ENCODE assay signal across 8 cellular contexts in the genomic region with DNA sequence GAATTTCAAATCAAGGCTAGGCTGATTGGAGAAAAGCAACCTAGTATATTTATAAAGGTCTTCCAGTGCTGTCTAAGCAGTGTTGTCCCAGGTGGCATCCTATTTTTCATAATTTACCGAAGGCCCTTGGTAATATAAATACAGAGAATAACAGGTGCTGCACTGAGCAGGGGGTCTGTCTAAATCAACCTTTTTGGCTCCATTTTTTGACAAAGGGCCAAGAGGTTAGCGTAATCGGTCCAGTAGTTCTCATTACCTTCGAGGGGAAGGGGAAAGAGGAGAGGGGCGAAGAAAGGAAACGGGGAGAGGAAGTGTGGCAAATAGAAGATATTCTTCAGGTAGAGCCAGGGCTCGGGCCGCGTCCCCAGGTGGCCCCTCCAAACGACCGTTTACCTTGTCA. TPM values are rescaled to one million over a fixed set of nuclear protein-coding genes. Genes with fewer than 3 reads are reported as not detected.
DNase-seq lines count a peak whose midpoint lies in the region; ATAC-seq and TF ChIP-seq lines count a peak whose summit lies in the region.

No MANE protein-coding gene starts in this region.

- TF ChIP-seq POLR2A in testis (IDR thresholded peaks at IDR 0.05), result no peak

- 0 to 2% methylated on average over 11 of the region's 11 CpGs for WGBS in testis, 2 donors

- TF ChIP-seq RAD21 in Ishikawa (IDR thresholded peaks at IDR 0.05; ENCODE audit: low read depth), result no peak

- no peaks in the 10 kb centered on the region for H3K27me3 ChIP-seq in ascending aorta
- no peaks in the 10 kb centered on the region for H3K27me3 ChIP-seq in kidney epithelial cell (ENCODE audit: control insufficient read depth, insufficient read depth, low read length)
- no peaks in the 10 kb centered on the region for H3K27me3 ChIP-seq in testis

- H3K4me1 Mint-ChIP-seq in stimulated activated naive CD8-positive, alpha-beta T cell treated with anti-CD3 and anti-CD28 coated beads, Interleukin-15, Interleukin-2, amounts not matched to agents 100 ng/mL and 50 ng/mL, for 24 hours (ENCODE audit: low read depth), result peaks cover 46% of the 10 kb centered on the region

- peaks cover 15% of the 10 kb centered on the region for H3K36me3 Mint-ChIP-seq in stimulated activated naive CD8-positive, alpha-beta T cell treated with anti-CD3 and anti-CD28 coated beads, Interleukin-15, Interleukin-2, amounts not matched to agents 100 ng/mL and 50 ng/mL, for 24 hours (ENCODE audit: low read depth)

- H3K9me3 ChIP-seq in ascending aorta (no peaks in the 10 kb centered on the region), testis (no peaks in the 10 kb centered on the region)

- peak overlapping the region; percentile 93 for H3K27ac Mint-ChIP-seq in stimulated activated naive CD8-positive, alpha-beta T cell treated with anti-CD3 and anti-CD28 coated beads, Interleukin-15, Interleukin-2, amounts not matched to agents 100 ng/mL and 50 ng/mL, for 24 hours

- H3K27ac ChIP-seq in ascending aorta (peak overlapping the region; percentile 90 to 100), testis (peak overlapping the region; percentile 99 to 100)

- H3K4me3 ChIP-seq in ascending aorta, result peak overlapping the region; percentile 81 to 95
- H3K4me3 ChIP-seq in kidney epithelial cell (ENCODE audit: low read depth, low read length), result peak overlapping the region; percentile 75
- peak overlapping the region; percentile 95 to 100 for H3K4me3 ChIP-seq in testis

- H3K36me3 ChIP-seq in ascending aorta (no peaks in the 10 kb centered on the region), kidney epithelial cell (ENCODE audit: control insufficient read depth, insufficient read depth, low read length) (no peaks in the 10 kb centered on the region), testis (ENCODE audit: low read depth, missing control alignments) (no peaks in the 10 kb centered on the region)

- no peaks in the 10 kb centered on the region for H3K9me3 Mint-ChIP-seq in stimulated activated naive CD8-positive, alpha-beta T cell treated with anti-CD3 and anti-CD28 coated beads, Interleukin-15, Interleukin-2, amounts not matched to agents 100 ng/mL and 50 ng/mL, for 24 hours

- no peak for DNase-seq in stimulated activated naive CD8-positive, alpha-beta T cell treated with anti-CD3 and anti-CD28 coated beads, Interleukin-15, Interleukin-2, amounts not matched to agents 100 U/mL and 50 U/mL, for 24 hours
- DNase-seq in ascending aorta (ENCODE audit: low spot score in 2 of 2) (no peak), kidney epithelial cell (ENCODE audit: low read depth) (no peak), testis (no peak)
- no peak for DNase-seq in stimulated activated CD4-positive, alpha-beta T cell treated with anti-CD3 and anti-CD28 coated beads, Interleukin-15, amount 100 ng/mL, for 24 hours

- intact Hi-C loops in ascending aorta (cut with DNase I), result loop anchor here (5.0 to 10.0 kb wide), 4 partner anchors 515 to 1153 kb away; partner anchors contain the start of genes LNX2, POLR1D and RASL11A
- intact Hi-C loops in testis (cut with DNase I; ENCODE audit: low total_unique reads), result no loop called here

- no peak for TF ChIP-seq CTCF in ascending aorta (IDR thresholded peaks at IDR 0.05)
- no peak for TF ChIP-seq CTCF in kidney epithelial cell (IDR thresholded peaks at IDR 0.05; ENCODE audit: insufficient read depth, low read length, poor library complexity, severe bottlenecking)
- no peak for TF ChIP-seq CTCF in testis (IDR thresholded peaks at IDR 0.05)

- H3K4me3 Mint-ChIP-seq in stimulated activated naive CD8-positive, alpha-beta T cell treated with anti-CD3 and anti-CD28 coated beads, Interleukin-15, Interleukin-2, amounts not matched to agents 100 ng/mL and 50 ng/mL, for 24 hours, result peak overlapping the region; percentile 88

- H3K4me1 ChIP-seq in ascending aorta (peaks cover 0 to 16% of the 10 kb centered on the region in 2 donors), testis (peaks cover 16% of the 10 kb centered on the region)

- no peaks in the 10 kb centered on the region for H3K27me3 Mint-ChIP-seq in stimulated activated naive CD8-positive, alpha-beta T cell treated with anti-CD3 and anti-CD28 coated beads, Interleukin-15, Interleukin-2, amounts not matched to agents 100 ng/mL and 50 ng/mL, for 24 hours

- no peak for TF ChIP-seq EP300 in Ishikawa (IDR thresholded peaks at IDR 0.05; ENCODE audit: borderline replicate concordance)

- no peak for ATAC-seq in stimulated activated naive CD8-positive, alpha-beta T cell treated with anti-CD3 and anti-CD28 coated beads, Interleukin-15, Interleukin-2, amounts not matched to agents 100 U/mL and 50 U/mL, for 24 hours
- no peak for ATAC-seq in GM18520 (IDR thresholded peaks at IDR 0.05; ENCODE audit: unreplicated experiment)

TF ChIP-seq in Ishikawa, 13 proteins besides CTCF, POLR2A, EP300 and RAD21:
- TF ChIP-seq ZBTB7A (IDR thresholded peaks at IDR 0.05; ENCODE audit: low read depth) (0 out of 2 replicates have a peak, but pooled peaks have one; percentile 21), NFIC (IDR thresholded peaks at IDR 0.05) (peak; percentile 26; the same call in 1 of the 2 replicates)
- TF ChIP-seq, protein P1, sequence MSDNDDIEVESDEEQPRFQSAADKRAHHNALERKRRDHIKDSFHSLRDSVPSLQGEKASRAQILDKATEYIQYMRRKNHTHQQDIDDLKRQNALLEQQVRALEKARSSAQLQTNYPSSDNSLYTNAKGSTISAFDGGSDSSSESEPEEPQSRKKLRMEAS (IDR thresholded peaks at IDR 0.05), result no peak

RNA-seq across cellular contexts. Expression of gene PAN3, which starts 0.8 kb away (rescaled TPM):
- total RNA-seq in ascending aorta (34.5 TPM), kidney epithelial cell (21.4 and 26.2 TPM in 2 replicates), testis (10 to 100 TPM; 74.8 to 76.2 TPM)
- polyA plus RNA-seq in testis (ENCODE audit: insufficient read depth, low read depth, low replicate concordance), result 30.2 TPM

RNA-seq across cellular contexts. Expression of gene FLT3, which starts 37.2 kb away (rescaled TPM):
- total RNA-seq in ascending aorta, result not detected
- 0.21 and 0.88 TPM in 2 replicates for total RNA-seq in kidney epithelial cell
- 1 to 10 TPM; 1.8 to 2.4 TPM for total RNA-seq in testis
- polyA plus RNA-seq in testis (ENCODE audit: insufficient read depth, low read depth, low replicate concordance), result 2.5 TPM
